In genomic region chr7:132326878-132327589, GRCh38 we compare ENCODE assay signal across 26 cellular contexts.
"Had no signal": no experiment of that assay in that cellular context is flagged by ENCODE, and none has a peak within 500 bp of the region (broad histone marks: within the 10 kb centered on the region; RNA-seq: fewer than 3 reads in every experiment).

No MANE protein-coding gene starts in this region.

- DNase-seq: naive thymus-derived CD4-positive, alpha-beta T cell; natural killer cell; pancreas; retina; spleen; stimulated activated CD4-positive, alpha-beta T cell treated with anti-CD3 and anti-CD28 coated beads, Interleukin-12 subunit alpha, Interleukin-12 subunit beta, amount 100 ng/mL, for 4 hours; stimulated activated CD4-positive, alpha-beta T cell treated with anti-CD3 and anti-CD28 coated beads, Interleukin-1b, Interleukin-23, amount 100 ng/mL, for 48 hours; stimulated activated CD4-positive, alpha-beta T cell treated with anti-CD3 and anti-CD28 coated beads, Interleukin-4, amount 100 ng/mL, for 1 hour; stimulated activated CD4-positive, alpha-beta T cell treated with anti-CD3 and anti-CD28 coated beads, Interleukin-4, amount 100 ng/mL, for 4 hours; stimulated activated CD8-positive, alpha-beta memory T cell treated with anti-CD3 and anti-CD28 coated beads, Interleukin-4, amount 100 ng/mL, for 48 hours; stimulated activated naive CD4-positive, alpha-beta T cell; stimulated activated naive CD8-positive, alpha-beta T cell treated with anti-CD3 and anti-CD28 coated beads, Interleukin-15, amount 100 ng/mL, for 72 hours; stimulated activated naive CD8-positive, alpha-beta T cell treated with anti-CD3 and anti-CD28 coated beads, Interleukin-15, Interleukin-2, amounts not matched to agents 100 U/mL and 50 U/mL, for 24 hours; substantia nigra; testis; tibial artery; transverse colon; upper lobe of right lung; uterus had no signal

- H3K9me3 ChIP-seq: neutrophil, pancreas, prostate gland, spleen, suprapubic skin, testis, tibial artery, transverse colon, upper lobe of right lung, uterus had no signal

- H3K4me1 ChIP-seq: pancreas, prostate gland, spleen, suprapubic skin, testis, tibial artery, transverse colon, upper lobe of right lung, uterus had no signal

- FAIRE-seq: pancreas had no signal

- H3K4me3 ChIP-seq: pancreas, prostate gland, skin epidermis, smooth muscle cell, spleen, suprapubic skin, testis, tibial artery, transverse colon, upper lobe of right lung, uterus had no signal

- H3K27me3 ChIP-seq: pancreas, testis, transverse colon, uterus had no signal

- H3K36me3 ChIP-seq: neutrophil, pancreas, prostate gland, spleen, suprapubic skin, tibial artery, transverse colon, upper lobe of right lung, uterus had no signal

- ATAC-seq: naive thymus-derived CD4-positive, alpha-beta T cell; natural killer cell; pancreas; sciatic nerve; stimulated activated memory B cell treated with anti-CD40 and anti-IgM and Interleukin-4, amounts not matched to agents 10 μg/mL and 1 μg/mL and 100 μg/mL, for 72 hours; stimulated activated naive CD8-positive, alpha-beta T cell treated with anti-CD3 and anti-CD28 coated beads, Interleukin-15, amount 100 ng/mL, for 72 hours; stimulated activated naive CD8-positive, alpha-beta T cell treated with anti-CD3 and anti-CD28 coated beads, Interleukin-15, Interleukin-2, amounts not matched to agents 100 U/mL and 50 U/mL, for 24 hours; upper lobe of right lung had no signal

- H3K27ac ChIP-seq: neutrophil, pancreas, prostate gland, skin epidermis, spleen, suprapubic skin, testis, tibial artery, transverse colon, upper lobe of right lung, uterus had no signal

- H3K4me2 ChIP-seq: smooth muscle cell had no signal
